In the genomic region with DNA sequence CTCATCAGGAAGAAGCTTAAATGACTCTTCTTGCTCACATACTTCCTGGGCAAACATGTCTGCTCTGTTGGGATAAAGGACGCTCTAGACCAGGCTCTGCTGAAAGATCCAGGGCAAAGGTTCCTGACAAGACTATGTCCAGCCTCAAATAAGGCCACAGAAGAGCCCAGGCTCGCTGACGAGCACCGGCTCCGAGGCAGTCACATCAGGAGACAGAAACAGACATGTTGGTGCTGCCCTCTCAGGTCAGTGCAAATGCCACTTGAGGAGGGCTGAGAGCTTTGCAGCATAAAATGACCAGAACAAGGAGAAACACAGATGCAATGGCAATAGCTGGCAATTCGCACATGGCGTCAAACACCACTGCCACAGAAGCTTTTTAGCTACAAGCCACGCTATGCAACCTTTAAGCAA, we compare ENCODE assay signal across 20 cellular contexts.
A peak's percentile ranks its signal among the peaks of the same experiment; 100 is the strongest.
DNase-seq lines count a peak whose midpoint lies in the region; ATAC-seq, FAIRE-seq and TF ChIP-seq lines count a peak whose summit lies in the region.
"Had no signal": no experiment of that assay in that cellular context is flagged by ENCODE, and none has a peak within 500 bp of the region (broad histone marks: within the 10 kb centered on the region; RNA-seq: fewer than 3 reads in every experiment).

No MANE protein-coding gene starts in this region.

- CTCF ChIA-PET in HepG2 (lab: Yijun Ruan, JAX; ENCODE audit: low intra/inter-chr PET ratio, low total read pairs): no interaction called here

- no peak for DNase-seq in stimulated activated naive CD8-positive, alpha-beta T cell treated with anti-CD3 and anti-CD28 coated beads, Interleukin-15, Interleukin-2, amounts not matched to agents 100 U/mL and 50 U/mL, for 24 hours
- no peak for DNase-seq in activated T-helper 1 cell treated with anti-CD3 and anti-CD28 coated beads, Interleukin-12 subunit alpha, Interleukin-12 subunit beta, Interleukin-2, Interleukin-4 antibody, amounts not matched to agents 30 ng/mL and 10 ng/mL and 1 ng/mL, durations not matched to agents 14 hours and 24 hours and 36 hours (ENCODE audit: low spot score)
- no peak for DNase-seq in HepG2 (ENCODE audit: low spot score)
- no peak for DNase-seq in NOMO-1 treated with DMSO at 0.1 percent for 48 hours (lab: John Stamatoyannopoulos, UW; ENCODE audit: unreplicated experiment)
- DNase-seq in pancreas: no peak
- DNase-seq in DMS 273 treated with DMSO at 0.1 percent for 48 hours (lab: John Stamatoyannopoulos, UW): no peak
- DNase-seq: activated CD4-positive, alpha-beta memory T cell treated with anti-CD3 and anti-CD28 coated beads, Interleukin-2, amount 10 ng/mL, durations not matched to agents 7 days and 5 days; activated T-cell treated with anti-CD3 and anti-CD28 coated beads, Interleukin-2, amount 50 U/mL, for 72 hours; aorta; heart right ventricle; NCI-H1092 treated with DMSO at 0.1 percent for 48 hours; sigmoid colon; stimulated activated CD4-positive, alpha-beta T cell treated with anti-CD3 and anti-CD28 coated beads, Interleukin-4, amount 100 ng/mL, for 4 hours; upper lobe of left lung had no signal

- H3K4me3 Mint-ChIP-seq in stimulated activated naive CD8-positive, alpha-beta T cell treated with anti-CD3 and anti-CD28 coated beads, Interleukin-15, Interleukin-2, amounts not matched to agents 100 ng/mL and 50 ng/mL, for 24 hours: no peak overlapping the region
- no peak overlapping the region for H3K4me3 Mint-ChIP-seq in activated T-helper 1 cell treated with anti-CD3 and anti-CD28 coated beads, Interleukin-12 subunit alpha, Interleukin-12 subunit beta, Interleukin-2, Interleukin-4 antibody, amounts not matched to agents 30 ng/mL and 10 ng/mL and 1 ng/mL, durations not matched to agents 14 hours and 24 hours and 36 hours
- H3K4me3 Mint-ChIP-seq: activated CD4-positive, alpha-beta memory T cell treated with anti-CD3 and anti-CD28 coated beads, Interleukin-2, amount 10 ng/mL, durations not matched to agents 7 days and 5 days had no signal

- POLR2A ChIA-PET in HepG2 (lab: Yijun Ruan, JAX): interaction anchor here (1.0 to 1.3 kb wide), 3 partner anchors 9 to 37 kb away, joined by 3 to 5 read pairs (median 4); no protein-coding TSS in a partner anchor

- no peaks in the 10 kb centered on the region for H4K20me1 ChIP-seq in HepG2 (ENCODE audit: insufficient read depth, low read length)

- in situ Hi-C loops in HepG2 (cut with HindIII; ENCODE audit: extremely low pct_ligation_motif_present, low pct_unique_long_range_greater_than_20kb): no loop called here

- H3K27me3 ChIP-seq in HepG2 (ENCODE audit: control insufficient read depth in 1 of 2, insufficient read depth in 2 of 2, low read length in 2 of 2) (no peaks in the 10 kb centered on the region), pancreas (no peaks in the 10 kb centered on the region)
- H3K27me3 ChIP-seq: heart right ventricle, sigmoid colon, upper lobe of left lung had no signal

- FAIRE-seq in HepG2 (lab: Jason Lieb, UNC): no peak
- FAIRE-seq in pancreas (lab: Jason Lieb, UNC): no peak
- FAIRE-seq: G401.6, GM12891, keratinocyte, TTC549 had no signal

- intact Hi-C loops in activated T-helper 1 cell treated with anti-CD3 and anti-CD28 coated beads, Interleukin-12 subunit alpha, Interleukin-12 subunit beta, Interleukin-2, Interleukin-4 antibody, amounts not matched to agents 30 ng/mL and 10 ng/mL and 1 ng/mL, durations not matched to agents 14 hours and 24 hours and 36 hours (cut with micrococcal nuclease): no loop called here
- intact Hi-C loops in HepG2 (cut with micrococcal nuclease; ENCODE audit: unreplicated experiment) (no loop called here), pancreas (cut with DNase I) (no loop called here)

- TF ChIP-seq CTCF in HepG2 (CRISPR knock-in tag; IDR thresholded peaks at IDR 0.05): peak; percentile 22; the same call in 1 of the 2 replicates
- no peak for TF ChIP-seq CTCF in pancreas (IDR thresholded peaks at IDR 0.05)

- no peak overlapping the region for H3K9ac ChIP-seq in HepG2 (ENCODE audit: insufficient read depth, low read depth, low read length)

- peak overlapping the region; percentile 33 for H2AFZ ChIP-seq in HepG2 (ENCODE audit: low read length)

- peaks cover 40% of the 10 kb centered on the region for H3K4me1 Mint-ChIP-seq in stimulated activated naive CD8-positive, alpha-beta T cell treated with anti-CD3 and anti-CD28 coated beads, Interleukin-15, Interleukin-2, amounts not matched to agents 100 ng/mL and 50 ng/mL, for 24 hours (ENCODE audit: low read depth)
- H3K4me1 Mint-ChIP-seq in activated T-helper 1 cell treated with anti-CD3 and anti-CD28 coated beads, Interleukin-12 subunit alpha, Interleukin-12 subunit beta, Interleukin-2, Interleukin-4 antibody, amounts not matched to agents 30 ng/mL and 10 ng/mL and 1 ng/mL, durations not matched to agents 14 hours and 24 hours and 36 hours (ENCODE audit: low read depth): peaks cover 38% of the 10 kb centered on the region

- H3K79me2 ChIP-seq in HepG2 (ENCODE audit: insufficient read depth, low read length): no peaks in the 10 kb centered on the region

- H3K4me1 ChIP-seq in HepG2 (ENCODE audit: insufficient read depth, low read length): peaks cover 58% of the 10 kb centered on the region
- no peaks in the 10 kb centered on the region for H3K4me1 ChIP-seq in pancreas

- peak overlapping the region; percentile 76 for H3K27ac Mint-ChIP-seq in stimulated activated naive CD8-positive, alpha-beta T cell treated with anti-CD3 and anti-CD28 coated beads, Interleukin-15, Interleukin-2, amounts not matched to agents 100 ng/mL and 50 ng/mL, for 24 hours
- H3K27ac Mint-ChIP-seq in activated T-helper 1 cell treated with anti-CD3 and anti-CD28 coated beads, Interleukin-12 subunit alpha, Interleukin-12 subunit beta, Interleukin-2, Interleukin-4 antibody, amounts not matched to agents 30 ng/mL and 10 ng/mL and 1 ng/mL, durations not matched to agents 14 hours and 24 hours and 36 hours: peak overlapping the region; percentile 73
- H3K27ac Mint-ChIP-seq: activated CD4-positive, alpha-beta memory T cell treated with anti-CD3 and anti-CD28 coated beads, Interleukin-2, amount 10 ng/mL, durations not matched to agents 7 days and 5 days had no signal

- no peak overlapping the region for H3K4me3 ChIP-seq in HepG2 (replicated peaks in 1 of 3; ENCODE audit: insufficient read depth in 1 of 3, low read depth in 2 of 3, low read length in 3 of 3)
- H3K4me3 ChIP-seq in pancreas: no peak overlapping the region
- H3K4me3 ChIP-seq: heart right ventricle, sigmoid colon, upper lobe of left lung had no signal

- H3K36me3 Mint-ChIP-seq in stimulated activated naive CD8-positive, alpha-beta T cell treated with anti-CD3 and anti-CD28 coated beads, Interleukin-15, Interleukin-2, amounts not matched to agents 100 ng/mL and 50 ng/mL, for 24 hours (ENCODE audit: low read depth): peaks cover 8% of the 10 kb centered on the region
- peaks cover 5% of the 10 kb centered on the region for H3K36me3 Mint-ChIP-seq in activated T-helper 1 cell treated with anti-CD3 and anti-CD28 coated beads, Interleukin-12 subunit alpha, Interleukin-12 subunit beta, Interleukin-2, Interleukin-4 antibody, amounts not matched to agents 30 ng/mL and 10 ng/mL and 1 ng/mL, durations not matched to agents 14 hours and 24 hours and 36 hours (ENCODE audit: low read depth)

- no peak overlapping the region for H3K4me2 ChIP-seq in HepG2 (ENCODE audit: low read depth, low read length)

- BruUV-seq in HepG2 (replicated peaks; lab: Mats Ljungman, UMichigan): no TSS peak

- H3K9me3 Mint-ChIP-seq in stimulated activated naive CD8-positive, alpha-beta T cell treated with anti-CD3 and anti-CD28 coated beads, Interleukin-15, Interleukin-2, amounts not matched to agents 100 ng/mL and 50 ng/mL, for 24 hours: no peaks in the 10 kb centered on the region
- peaks cover 6% of the 10 kb centered on the region for H3K9me3 Mint-ChIP-seq in activated T-helper 1 cell treated with anti-CD3 and anti-CD28 coated beads, Interleukin-12 subunit alpha, Interleukin-12 subunit beta, Interleukin-2, Interleukin-4 antibody, amounts not matched to agents 30 ng/mL and 10 ng/mL and 1 ng/mL, durations not matched to agents 14 hours and 24 hours and 36 hours
- H3K9me3 Mint-ChIP-seq: activated CD4-positive, alpha-beta memory T cell treated with anti-CD3 and anti-CD28 coated beads, Interleukin-2, amount 10 ng/mL, durations not matched to agents 7 days and 5 days; activated T-cell treated with anti-CD3 and anti-CD28 coated beads, Interleukin-2, amount 50 U/mL, for 72 hours had no signal

- TF ChIP-seq RAD21 in HepG2 (CRISPR knock-in tag; IDR thresholded peaks at IDR 0.05): no peak

- no peak for ATAC-seq in stimulated activated naive CD8-positive, alpha-beta T cell treated with anti-CD3 and anti-CD28 coated beads, Interleukin-15, Interleukin-2, amounts not matched to agents 100 U/mL and 50 U/mL, for 24 hours
- ATAC-seq in HepG2: peak; percentile 20; the same call in 1 of the 3 replicates
- ATAC-seq in pancreas: no peak
- ATAC-seq in HG03196 (IDR thresholded peaks at IDR 0.05; ENCODE audit: unreplicated experiment): no peak
- ATAC-seq: activated T-cell treated with anti-CD3 and anti-CD28 coated beads, Interleukin-2, amount 50 U/mL, for 72 hours; heart right ventricle had no signal

- no peaks in the 10 kb centered on the region for H3K36me3 ChIP-seq in HepG2 (replicated peaks in 1 of 2; ENCODE audit: control insufficient read depth in 1 of 2, insufficient read depth in 2 of 2, low read length in 2 of 2)
- no peaks in the 10 kb centered on the region for H3K36me3 ChIP-seq in pancreas
- H3K36me3 ChIP-seq: heart right ventricle, sigmoid colon, upper lobe of left lung had no signal

- TF ChIP-seq EP300 in HepG2 (IDR thresholded peaks at IDR 0.05; ENCODE audit: low read depth in 2 of 2, low read length in 2 of 2): no peak
- TF ChIP-seq EP300 in HepG2 (CRISPR knock-in tag; IDR thresholded peaks at IDR 0.05; ENCODE audit: borderline replicate concordance): no peak

- no peak for TF ChIP-seq POLR2A in HepG2 (IDR thresholded peaks at IDR 0.05; ENCODE audit: insufficient read depth in 1 of 2, low read depth in 2 of 2, low read length in 2 of 2)

- no peaks in the 10 kb centered on the region for H3K27me3 Mint-ChIP-seq in stimulated activated naive CD8-positive, alpha-beta T cell treated with anti-CD3 and anti-CD28 coated beads, Interleukin-15, Interleukin-2, amounts not matched to agents 100 ng/mL and 50 ng/mL, for 24 hours
- peaks cover 2% of the 10 kb centered on the region for H3K27me3 Mint-ChIP-seq in activated T-helper 1 cell treated with anti-CD3 and anti-CD28 coated beads, Interleukin-12 subunit alpha, Interleukin-12 subunit beta, Interleukin-2, Interleukin-4 antibody, amounts not matched to agents 30 ng/mL and 10 ng/mL and 1 ng/mL, durations not matched to agents 14 hours and 24 hours and 36 hours (ENCODE audit: insufficient read depth)
- H3K27me3 Mint-ChIP-seq: activated CD4-positive, alpha-beta memory T cell treated with anti-CD3 and anti-CD28 coated beads, Interleukin-2, amount 10 ng/mL, durations not matched to agents 7 days and 5 days had no signal

- H3K27ac ChIP-seq in HepG2 (ENCODE audit: extremely low read length, insufficient read depth, low read length) (peak overlapping the region; percentile 67), pancreas (no peak overlapping the region)
- H3K27ac ChIP-seq: sigmoid colon had no signal

- 80% methylated on average over 6 of the region's 8 CpGs for WGBS in HepG2 (ENCODE audit: low lambda C conversion rate)
- WGBS in pancreas, 2 donors: 88 to 92% methylated on average over 8 of the region's 8 CpGs

- H3K9me3 ChIP-seq in HepG2 (ENCODE audit: low read length): no peaks in the 10 kb centered on the region
- H3K9me3 ChIP-seq in pancreas: no peaks in the 10 kb centered on the region
- H3K9me3 ChIP-seq: heart right ventricle, sigmoid colon, upper lobe of left lung had no signal
